ENCODE assay signal across 8 cellular contexts in the genomic region with DNA sequence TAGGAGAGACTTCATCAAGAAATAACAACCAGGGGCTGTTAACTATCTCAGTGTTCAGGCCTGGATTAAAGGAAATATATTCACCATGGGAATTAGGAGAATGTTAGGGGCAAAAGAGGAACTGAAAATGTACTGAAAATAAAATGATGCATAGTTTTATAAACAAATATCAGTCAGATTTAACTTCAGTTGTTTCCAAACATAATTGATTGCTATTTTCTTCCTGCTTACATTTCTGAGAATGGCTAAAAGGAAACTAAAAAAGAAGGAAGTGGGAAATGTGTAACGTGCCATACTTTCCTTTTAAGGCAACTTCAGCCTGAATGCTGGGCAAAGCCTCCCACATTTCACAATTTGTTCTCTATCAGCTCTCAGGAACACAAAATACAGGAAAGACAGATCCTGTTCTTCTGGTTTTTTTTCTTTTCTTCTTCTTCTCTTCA.
DNase-seq lines count a peak whose midpoint lies in the region; ATAC-seq, FAIRE-seq and TF ChIP-seq lines count a peak whose summit lies in the region.

No MANE protein-coding gene starts in this region.

- ATAC-seq in pancreas (peak; percentile 79 to 91 (median 88)), GM19395 (IDR thresholded peaks at IDR 0.05; ENCODE audit: unreplicated experiment) (no peak), HG02571 (IDR thresholded peaks at IDR 0.05; ENCODE audit: unreplicated experiment) (no peak), HG03045 (IDR thresholded peaks at IDR 0.05; ENCODE audit: unreplicated experiment) (no peak)

- DNase-seq in CD1c-positive myeloid dendritic cell (ENCODE audit: extremely low spot score) (peak; percentile 87), NOMO-1 treated with DMSO at 0.1 percent for 48 hours (lab: John Stamatoyannopoulos, UW; ENCODE audit: unreplicated experiment) (peak; percentile 81), esophagus muscularis mucosa (ENCODE audit: extremely low spot score) (no peak), pancreas (peak in 2 of 6 donors; percentile 26 to 32)
- no peak for DNase-seq in effector memory CD4-positive, alpha-beta T cell

- TF ChIP-seq POLR2A in esophagus muscularis mucosa (IDR thresholded peaks at IDR 0.05; ENCODE audit: low read depth): no peak

- peak; percentile 81 for FAIRE-seq in pancreas (lab: Jason Lieb, UNC)

- H3K36me3 ChIP-seq in esophagus muscularis mucosa (no peaks in the 10 kb centered on the region), pancreas (no peaks in the 10 kb centered on the region)
- no peaks in the 10 kb centered on the region for H3K36me3 ChIP-seq in effector memory CD4-positive, alpha-beta T cell (ENCODE audit: control insufficient read depth, insufficient read depth, low read length)

- H3K4me3 ChIP-seq in esophagus muscularis mucosa (no peak overlapping the region), pancreas (no peak overlapping the region)
- H3K4me3 ChIP-seq in effector memory CD4-positive, alpha-beta T cell (ENCODE audit: insufficient read depth, low read depth, low read length, poor library complexity, severe bottlenecking): no peak overlapping the region

- intact Hi-C loops in esophagus muscularis mucosa (cut with DNase I) (no loop called here), pancreas (cut with DNase I) (no loop called here)

- H3K27me3 ChIP-seq in esophagus muscularis mucosa (no peaks in the 10 kb centered on the region), pancreas (no peaks in the 10 kb centered on the region)
- H3K27me3 ChIP-seq in effector memory CD4-positive, alpha-beta T cell (replicated peaks; ENCODE audit: control insufficient read depth, insufficient read depth, low read length, poor library complexity, severe bottlenecking): no peaks in the 10 kb centered on the region

- WGBS in esophagus muscularis mucosa: 10% methylated on average over 1 of the region's 1 CpG
- WGBS in pancreas, 2 donors: 2 to 6% methylated on average over 1 of the region's 1 CpG

- H3K9me3 ChIP-seq in esophagus muscularis mucosa (no peaks in the 10 kb centered on the region), pancreas (no peaks in the 10 kb centered on the region)
- no peaks in the 10 kb centered on the region for H3K9me3 ChIP-seq in effector memory CD4-positive, alpha-beta T cell (ENCODE audit: control insufficient read depth, low read length)

- H3K27ac ChIP-seq in esophagus muscularis mucosa (replicated peaks in 1 of 4) (peak overlapping the region; percentile 71 to 80 (median 74)), pancreas (peak overlapping the region in 3 of 4 donors; percentile 42 to 74 (median 42))
- no peak overlapping the region for H3K27ac ChIP-seq in effector memory CD4-positive, alpha-beta T cell (ENCODE audit: insufficient read depth, low read length, poor library complexity, severe bottlenecking)

- H3K4me1 ChIP-seq in esophagus muscularis mucosa: peaks cover 11 to 41% (median 36%) of the 10 kb centered on the region in 4 donors
- H3K4me1 ChIP-seq in pancreas: peaks cover 13 to 22% (median 21%) of the 10 kb centered on the region in 3 donors
- no peaks in the 10 kb centered on the region for H3K4me1 ChIP-seq in effector memory CD4-positive, alpha-beta T cell (ENCODE audit: control insufficient read depth, insufficient read depth, low read length, poor library complexity, severe bottlenecking)

- TF ChIP-seq CTCF in esophagus muscularis mucosa (IDR thresholded peaks at IDR 0.05) (no peak), pancreas (IDR thresholded peaks at IDR 0.05) (no peak)

- no peak for TF ChIP-seq EP300 in esophagus muscularis mucosa (IDR thresholded peaks at IDR 0.05)

Comparison
In these comparisons a context has a peak if more than half of its experiments do, and no peak if none do; other contexts are left out.
1. DNase-seq: peak in CD1c-positive myeloid dendritic cell (single experiment) and NOMO-1 treated with DMSO at 0.1 percent for 48 hours (single experiment); none in esophagus muscularis mucosa (single experiment) and effector memory CD4-positive, alpha-beta T cell (0 of 3).
2. ATAC-seq: peak in pancreas (4 of 4); none in GM19395 (single experiment), HG02571 (single experiment) and HG03045 (single experiment).